8 cellular contexts compared by ENCODE assay signal in genomic region chr5:115068239-115069086, GRCh38.
A peak's percentile ranks its signal among the peaks of the same experiment; 100 is the strongest.
DNase-seq lines count a peak whose midpoint lies in the region; ATAC-seq, FAIRE-seq and TF ChIP-seq lines count a peak whose summit lies in the region.

No MANE protein-coding gene starts in this region.

- no peak overlapping the region for H3K27ac ChIP-seq in gastrocnemius medialis

- in situ Hi-C loops in gastrocnemius medialis (cut with MboI; ENCODE audit: low sequenced_read_pairs in 4 of 4), result no loop called here

- H3K36me3 ChIP-seq in bronchial epithelial cell (ENCODE audit: control insufficient read depth, insufficient read depth, low read length) (no peaks in the 10 kb centered on the region), gastrocnemius medialis (no peaks in the 10 kb centered on the region)

- peak; percentile 65 for ATAC-seq in HG02970 (IDR thresholded peaks at IDR 0.05; ENCODE audit: low FRiP score, unreplicated experiment)
- ATAC-seq in gastrocnemius medialis, result no peak

- no peak for FAIRE-seq in bronchial epithelial cell (lab: Jason Lieb, UNC)

- TF ChIP-seq CTCF in bronchial epithelial cell (IDR thresholded peaks at IDR 0.05; ENCODE audit: insufficient read depth, low read length, severe bottlenecking) (no peak), gastrocnemius medialis (IDR thresholded peaks at IDR 0.05 in 4 of 5, conservative IDR thresholded peaks at IDR 0.05 in 1 of 5) (no peak)

- TF ChIP-seq POLR2A in gastrocnemius medialis (IDR thresholded peaks at IDR 0.05), result no peak

- no peaks in the 10 kb centered on the region for H3K9me3 ChIP-seq in gastrocnemius medialis

- no peaks in the 10 kb centered on the region for H3K4me1 ChIP-seq in gastrocnemius medialis

- H3K27me3 ChIP-seq in bronchial epithelial cell (ENCODE audit: control insufficient read depth, insufficient read depth, low read length), result no peaks in the 10 kb centered on the region
- no peaks in the 10 kb centered on the region for H3K27me3 ChIP-seq in gastrocnemius medialis

- H3K4me3 ChIP-seq in bronchial epithelial cell (ENCODE audit: low read depth, low read length) (no peak overlapping the region), gastrocnemius medialis (no peak overlapping the region)

- intact Hi-C loops in gastrocnemius medialis (cut with DNase I; ENCODE audit: low total_unique reads), result no loop called here

- peak; percentile 3 to 5 for DNase-seq in activated CD4-positive, alpha-beta T cell treated with anti-CD3 and anti-CD28 coated beads for 4 hours
- DNase-seq in activated CD4-positive, alpha-beta T cell treated with anti-CD3 and anti-CD28 coated beads for 1 hour, result no peak
- DNase-seq in NCI-H226 (peak; percentile 15), bronchial epithelial cell (ENCODE audit: low read depth) (peak; percentile 61), NCI-H187 treated with DMSO at 0.1 percent for 48 hours (lab: John Stamatoyannopoulos, UW) (no peak), gastrocnemius medialis (no peak)
- DNase-seq in stimulated activated CD8-positive, alpha-beta memory T cell treated with anti-CD3 and anti-CD28 coated beads, Interleukin-15, amount 100 ng/mL, for 48 hours (ENCODE audit: low read depth in 2 of 2), result peak; percentile 4 to 20

Comparison
In these comparisons a context has a peak if more than half of its experiments do, and no peak if none do; other contexts are left out.
1. DNase-seq: peak in activated CD4-positive, alpha-beta T cell treated with anti-CD3 and anti-CD28 coated beads for 4 hours (2 of 2), NCI-H226 (single experiment), bronchial epithelial cell (single experiment) and stimulated activated CD8-positive, alpha-beta memory T cell treated with anti-CD3 and anti-CD28 coated beads, Interleukin-15, amount 100 ng/mL, for 48 hours (2 of 2); none in activated CD4-positive, alpha-beta T cell treated with anti-CD3 and anti-CD28 coated beads for 1 hour (single experiment), NCI-H187 treated with DMSO at 0.1 percent for 48 hours (single experiment) and gastrocnemius medialis (0 of 2).